Comparison of ENCODE assay signal across 14 cellular contexts in the genomic region with DNA sequence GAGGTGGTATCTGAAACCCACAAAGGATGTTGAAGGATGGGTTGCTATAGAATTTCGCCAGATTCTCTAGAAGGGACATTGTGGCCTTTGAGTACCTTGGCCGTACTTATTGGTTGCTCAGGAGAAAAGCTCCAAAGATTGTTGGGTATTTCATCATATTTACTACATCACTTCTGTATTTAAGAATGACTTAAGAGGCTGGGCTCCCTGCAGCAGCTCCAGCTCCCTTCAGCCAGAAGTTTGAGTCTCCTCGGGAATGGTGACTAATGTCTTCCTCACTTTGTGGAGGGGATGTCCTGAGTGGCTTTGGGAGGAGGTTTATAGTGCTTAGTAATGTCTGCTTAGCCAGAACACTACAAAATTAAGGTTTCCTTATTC. TPM values are rescaled to one million over a fixed set of nuclear protein-coding genes. Genes with fewer than 3 reads are reported as not detected.
DNase-seq lines count a peak whose midpoint lies in the region; ATAC-seq and TF ChIP-seq lines count a peak whose summit lies in the region.
"Had no signal": no experiment of that assay in that cellular context is flagged by ENCODE, and none has a peak within 500 bp of the region (broad histone marks: within the 10 kb centered on the region; RNA-seq: fewer than 3 reads in every experiment).

No MANE protein-coding gene starts in this region.

- no peaks in the 10 kb centered on the region for H3K36me3 Mint-ChIP-seq in activated naive CD4-positive, alpha-beta T cell treated with anti-CD3 and anti-CD28 coated beads, Interleukin-2, amount 50 U/mL, for 72 hours
- H3K36me3 Mint-ChIP-seq: natural killer cell treated with Interleukin-12 subunit alpha and Interleukin-12 subunit beta and Interleukin-15 and Interleukin-18, amount 100 ng/mL, for 72 hours had no signal

- DNase-seq in GM04504 (ENCODE audit: low read depth), result peak; percentile 79
- peak; percentile 32 for DNase-seq in T1000 (lab: John Stamatoyannopoulos, UW)
- DNase-seq in fibroblast of villous mesenchyme (ENCODE audit: low read depth), result peak; percentile 76
- no peak for DNase-seq in sigmoid colon
- no peak for DNase-seq in NCI-H2081 treated with DMSO at 0.1 percent for 48 hours (lab: John Stamatoyannopoulos, UW)
- no peak for DNase-seq in activated naive CD4-positive, alpha-beta T cell treated with anti-CD3 and anti-CD28 coated beads, Interleukin-2, amount 50 U/mL, for 72 hours (ENCODE audit: low spot score in 2 of 2)
- DNase-seq: activated CD8-positive, alpha-beta T cell treated with anti-CD3 and anti-CD28 coated beads for 36 hours; DMS79 treated with DMSO at 0.1 percent for 48 hours; glutamatergic neuron; stimulated activated CD4-positive, alpha-beta T cell treated with anti-CD3 and anti-CD28 coated beads, Interleukin-4, amount 100 ng/mL, for 24 hours had no signal

- H3K27ac Mint-ChIP-seq in activated naive CD4-positive, alpha-beta T cell treated with anti-CD3 and anti-CD28 coated beads, Interleukin-2, amount 50 U/mL, for 72 hours, result no peak overlapping the region
- H3K27ac Mint-ChIP-seq: activated CD8-positive, alpha-beta T cell treated with anti-CD3 and anti-CD28 coated beads for 36 hours; natural killer cell treated with Interleukin-12 subunit alpha and Interleukin-12 subunit beta and Interleukin-15 and Interleukin-18, amount 100 ng/mL, for 72 hours had no signal

- H3K4me1 ChIP-seq in sigmoid colon, result peaks cover 0 to 11% (median 0%) of the 10 kb centered on the region in 4 donors

- TF ChIP-seq EP300 in sigmoid colon (IDR thresholded peaks at IDR 0.05), result no peak

- no peak overlapping the region for H3K4me3 ChIP-seq in fibroblast of villous mesenchyme (ENCODE audit: low read depth, low read length)
- H3K4me3 ChIP-seq in sigmoid colon, result no peak overlapping the region

- peaks cover 0 to 44% (median 13%) of the 10 kb centered on the region in 4 donors for H3K36me3 ChIP-seq in sigmoid colon

- WGBS in sigmoid colon, 2 donors, result 80 to 87% methylated on average over 3 of the region's 3 CpGs

- H3K27ac ChIP-seq in sigmoid colon, result peak overlapping the region in 3 of 4 donors; percentile 49 to 55 (median 51)

- TF ChIP-seq POLR2A in sigmoid colon (IDR thresholded peaks at IDR 0.05), result no peak

- no peaks in the 10 kb centered on the region for H3K27me3 ChIP-seq in sigmoid colon

- intact Hi-C loops in sigmoid colon (cut with DNase I), result no loop called here

- no peaks in the 10 kb centered on the region for H3K9me3 ChIP-seq in sigmoid colon

- no peaks in the 10 kb centered on the region for H3K9me3 Mint-ChIP-seq in activated naive CD4-positive, alpha-beta T cell treated with anti-CD3 and anti-CD28 coated beads, Interleukin-2, amount 50 U/mL, for 72 hours
- H3K9me3 Mint-ChIP-seq: activated CD8-positive, alpha-beta T cell treated with anti-CD3 and anti-CD28 coated beads for 36 hours; natural killer cell treated with Interleukin-12 subunit alpha and Interleukin-12 subunit beta and Interleukin-15 and Interleukin-18, amount 100 ng/mL, for 72 hours had no signal

- ATAC-seq in HG02588 (IDR thresholded peaks at IDR 0.05; ENCODE audit: unreplicated experiment) (no peak), HG02970 (IDR thresholded peaks at IDR 0.05; ENCODE audit: low FRiP score, unreplicated experiment) (no peak)
- ATAC-seq in activated naive CD4-positive, alpha-beta T cell treated with anti-CD3 and anti-CD28 coated beads, Interleukin-2, amount 50 U/mL, for 72 hours, result no peak
- ATAC-seq: activated CD8-positive, alpha-beta T cell treated with anti-CD3 and anti-CD28 coated beads for 36 hours; natural killer cell treated with Interleukin-12 subunit alpha and Interleukin-12 subunit beta and Interleukin-15 and Interleukin-18, amount 100 ng/mL, for 72 hours had no signal

- TF ChIP-seq CTCF in fibroblast of villous mesenchyme (IDR thresholded peaks at IDR 0.05; ENCODE audit: insufficient read depth, low read depth, low read length) (no peak), sigmoid colon (IDR thresholded peaks at IDR 0.05) (no peak)

RNA-seq across cellular contexts. Expression of a gene that starts 18.1 kb away (rescaled TPM):
- total RNA-seq in fibroblast of villous mesenchyme (11.0 and 17.3 TPM in 2 replicates), sigmoid colon (10 to 100 TPM in 2 of 4 donors, 1 to 10 TPM in 2; 9.4 to 26.3 (median 16.0) TPM)
- polyA plus RNA-seq in sigmoid colon, result 1 to 10 TPM; 1.2 to 2.3 (median 1.8) TPM
- total RNA-seq in activated naive CD4-positive, alpha-beta T cell treated with anti-CD3 and anti-CD28 coated beads, Interleukin-2, amount 50 U/mL, for 72 hours, result 1 to 10 TPM in 1 of 2 donors, under 1 TPM in 1; 0.32 to 1.9 TPM

RNA-seq across cellular contexts. Expression of a gene that starts 37.4 kb away (rescaled TPM):
- total RNA-seq in fibroblast of villous mesenchyme (15.8 and 48.4 TPM in 2 replicates), sigmoid colon (10 to 100 TPM in 3 of 4 donors, 1 to 10 TPM in 1; 5.9 to 39.6 (median 21.9) TPM)
- polyA plus RNA-seq in sigmoid colon, result 1 to 10 TPM; 3.7 to 9.6 (median 4.1) TPM
- under 1 TPM in 1 of 2 donors, not detected in 1; 0.33 TPM for total RNA-seq in activated naive CD4-positive, alpha-beta T cell treated with anti-CD3 and anti-CD28 coated beads, Interleukin-2, amount 50 U/mL, for 72 hours
- total RNA-seq: activated CD8-positive, alpha-beta T cell treated with anti-CD3 and anti-CD28 coated beads for 36 hours; SK-MEL-5 had no signal

Comparison
In these comparisons a context has a peak if more than half of its experiments do, and no peak if none do; other contexts are left out.
1. DNase-seq: peak in GM04504 (single experiment), T1000 (single experiment) and fibroblast of villous mesenchyme (single experiment); none in sigmoid colon (single experiment), NCI-H2081 treated with DMSO at 0.1 percent for 48 hours (single experiment) and activated naive CD4-positive, alpha-beta T cell treated with anti-CD3 and anti-CD28 coated beads, Interleukin-2, amount 50 U/mL, for 72 hours (0 of 2).
2. RNA of a gene that starts 37.4 kb away (total RNA-seq): 15.8 to 48.4 TPM in fibroblast of villous mesenchyme and 5.9 to 39.6 TPM in sigmoid colon; 0.33 TPM in activated naive CD4-positive, alpha-beta T cell treated with anti-CD3 and anti-CD28 coated beads, Interleukin-2, amount 50 U/mL, for 72 hours; every median in the first group is over 4 times any median in the second.